ENCODE assay signal across 8 cellular contexts in genomic region chr19:3665681-3666544, GRCh38. TPM values are rescaled to one million over a fixed set of nuclear protein-coding genes. Genes with fewer than 3 reads are reported as not detected.
A peak's percentile ranks its signal among the peaks of the same experiment; 100 is the strongest.
DNase-seq lines count a peak whose midpoint lies in the region; ATAC-seq and TF ChIP-seq lines count a peak whose summit lies in the region.

No MANE protein-coding gene starts in this region.

- H3K9me3 Mint-ChIP-seq in CD14-positive monocyte (peaks cover 0 to 3% (median 0%) of the 10 kb centered on the region in 7 donors), brain (no peaks in the 10 kb centered on the region)

- intact Hi-C loops in CD14-positive monocyte (cut with micrococcal nuclease) = loop anchor here (2.0 to 5.0 kb wide), 3 partner anchors 41 to 157 kb away; partner anchors contain the start of gene TJP3 (in 2 of the 2)

- H3K4me3 ChIP-seq in WERI-Rb-1 (ENCODE audit: low read depth, low read length) = no peak overlapping the region

- peaks cover 6% of the 10 kb centered on the region for H3K4me1 Mint-ChIP-seq in CD14-positive monocyte
- H3K4me1 Mint-ChIP-seq in brain = peaks cover 35% of the 10 kb centered on the region

- H3K4me3 Mint-ChIP-seq in CD14-positive monocyte (no peak overlapping the region), brain (no peak overlapping the region)

- H3K27me3 ChIP-seq in WERI-Rb-1 (ENCODE audit: insufficient read depth, low read depth, severe bottlenecking) = no peaks in the 10 kb centered on the region

- peak; percentile 44 for ATAC-seq in HG02678 (IDR thresholded peaks at IDR 0.05; ENCODE audit: unreplicated experiment)

- H3K27ac Mint-ChIP-seq in CD14-positive monocyte = peak overlapping the region in 1 of 7 donors; percentile 35
- H3K27ac Mint-ChIP-seq in brain = peak overlapping the region in 4 of 5 experiments; percentile 49 to 76 (median 62)

- peaks cover 62% of the 10 kb centered on the region for H3K36me3 ChIP-seq in WERI-Rb-1

- H3K27ac ChIP-seq in WERI-Rb-1 = peak overlapping the region; percentile 14; the same call in 1 of the 2 replicates

- TF ChIP-seq CTCF in CD14-positive monocyte (IDR thresholded peaks at IDR 0.05) = peak; percentile 96
- TF ChIP-seq CTCF in WERI-Rb-1 (IDR thresholded peaks at IDR 0.05; ENCODE audit: low read depth, low read length) = peak; percentile 90
- TF ChIP-seq CTCF in brain (conservative IDR thresholded peaks at IDR 0.05) = peak; percentile 93 to 98

- H3K9me3 ChIP-seq in WERI-Rb-1 (ENCODE audit: severe bottlenecking) = no peaks in the 10 kb centered on the region

- H3K36me3 Mint-ChIP-seq in CD14-positive monocyte = peaks cover 50 to 73% of the 10 kb centered on the region in 2 donors
- H3K36me3 Mint-ChIP-seq in brain = peaks cover 24% of the 10 kb centered on the region

- H3K27me3 Mint-ChIP-seq in CD14-positive monocyte (ENCODE audit: low read depth in 3 of 3) = peaks cover 3 to 8% (median 4%) of the 10 kb centered on the region in 3 donors
- H3K27me3 Mint-ChIP-seq in brain = no peaks in the 10 kb centered on the region

- DNase-seq in CD14-positive monocyte (ENCODE audit: low spot score) = peak; percentile 59
- DNase-seq in WERI-Rb-1 = peak; percentile 67
- peak; percentile 28 for DNase-seq in kidney tubule cell (ENCODE audit: low spot score)
- peak; percentile 78 for DNase-seq in stimulated activated CD4-positive, alpha-beta T cell treated with anti-CD3 and anti-CD28 coated beads, Interleukin-4, amount 100 ng/mL, for 24 hours
- DNase-seq in putamen (ENCODE audit: low spot score) = no peak
- DNase-seq in NCI-H146 treated with DMSO at 0.1 percent for 48 hours (lab: John Stamatoyannopoulos, UW; ENCODE audit: unreplicated experiment) = no peak

RNA-seq across cellular contexts. Expression of gene PIP5K1C, which starts 34.4 kb away (rescaled TPM):
- polyA plus RNA-seq in CD14-positive monocyte (10 to 100 TPM in 1 of 2 donors, 1 to 10 TPM in 1; 6.5 to 10.1 TPM), brain (ENCODE audit: insufficient read depth, low read depth, low replicate concordance) (51.0 TPM)

RNA-seq across cellular contexts. Expression of gene CACTIN, which starts 39.3 kb away (rescaled TPM):
- polyA plus RNA-seq in CD14-positive monocyte (1 to 10 TPM; 2.5 to 3.0 TPM), brain (ENCODE audit: insufficient read depth, low read depth, low replicate concordance) (31.8 TPM)

RNA-seq across cellular contexts. Expression of gene TJP3, which starts 42.3 kb away (rescaled TPM):
- polyA plus RNA-seq in CD14-positive monocyte = not detected
- polyA plus RNA-seq in brain (ENCODE audit: insufficient read depth, low read depth, low replicate concordance) = 3.8 TPM

RNA-seq across cellular contexts. Expression of gene TBXA2R, which starts 59.2 kb away (rescaled TPM):
- polyA plus RNA-seq in CD14-positive monocyte (under 1 TPM in 1 of 2 donors, not detected in 1; 0.05 TPM), brain (ENCODE audit: insufficient read depth, low read depth, low replicate concordance) (2.2 TPM)

Comparison
In these comparisons a context has a peak if more than half of its experiments do, and no peak if none do; other contexts are left out.
1. DNase-seq: peak in CD14-positive monocyte (single experiment), WERI-Rb-1 (single experiment), kidney tubule cell (single experiment) and stimulated activated CD4-positive, alpha-beta T cell treated with anti-CD3 and anti-CD28 coated beads, Interleukin-4, amount 100 ng/mL, for 24 hours (single experiment); none in putamen (single experiment) and NCI-H146 treated with DMSO at 0.1 percent for 48 hours (single experiment).
2. Peak in every context shown above with its lines, with median percentiles within 50 percentile points of each other: CTCF ChIP-seq.